1 cellular context compared by ENCODE assay signal in genomic region chr19:4198467-4199126, GRCh38.
TF ChIP-seq lines count a peak whose summit lies in the region.

No MANE protein-coding gene starts in this region.

TF ChIP-seq in K562, 482 proteins besides CTCF, POLR2A, EP300 and RAD21:
- TF ChIP-seq, protein P1, sequence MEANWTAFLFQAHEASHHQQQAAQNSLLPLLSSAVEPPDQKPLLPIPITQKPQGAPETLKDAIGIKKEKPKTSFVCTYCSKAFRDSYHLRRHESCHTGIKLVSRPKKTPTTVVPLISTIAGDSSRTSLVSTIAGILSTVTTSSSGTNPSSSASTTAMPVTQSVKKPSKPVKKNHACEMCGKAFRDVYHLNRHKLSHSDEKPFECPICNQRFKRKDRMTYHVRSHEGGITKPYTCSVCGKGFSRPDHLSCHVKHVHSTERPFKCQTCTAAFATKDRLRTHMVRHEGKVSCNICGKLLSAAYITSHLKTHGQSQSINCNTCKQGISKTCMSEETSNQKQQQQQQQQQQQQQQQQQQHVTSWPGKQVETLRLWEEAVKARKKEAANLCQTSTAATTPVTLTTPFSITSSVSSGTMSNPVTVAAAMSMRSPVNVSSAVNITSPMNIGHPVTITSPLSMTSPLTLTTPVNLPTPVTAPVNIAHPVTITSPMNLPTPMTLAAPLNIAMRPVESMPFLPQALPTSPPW (CRISPR knock-in tag; IDR thresholded peaks at IDR 0.05): 0 out of 2 replicates have a peak, but pooled peaks have one; percentile 24
- TF ChIP-seq NUFIP1 (IDR thresholded peaks at IDR 0.05; ENCODE audit: partially characterized antibody) (no peak), NBN (IDR thresholded peaks at IDR 0.05; ENCODE audit: low read depth) (no peak)
- TF ChIP-seq, protein P2, sequence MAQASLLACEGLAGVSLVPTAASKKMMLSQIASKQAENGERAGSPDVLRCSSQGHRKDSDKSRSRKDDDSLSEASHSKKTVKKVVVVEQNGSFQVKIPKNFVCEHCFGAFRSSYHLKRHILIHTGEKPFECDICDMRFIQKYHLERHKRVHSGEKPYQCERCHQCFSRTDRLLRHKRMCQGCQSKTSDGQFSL (CRISPR knock-in tag; IDR thresholded peaks at IDR 0.05): no peak
- TF ChIP-seq, protein P2 (tag; IDR thresholded peaks at IDR 0.05): peak in 1 of 2 experiments; percentile 39; a peak in 1 of 4 replicates
TF ChIP-seq in K562: peak in this region for 2.
